1 cellular context compared by ENCODE assay signal in genomic region chr5:127517480-127518318, GRCh38.
TF ChIP-seq lines count a peak whose summit lies in the region.

Gene PRRC1 (plus strand): TSS chr5:127517640. CDS start chr5:127523480, 5,840 bp downstream.

TF ChIP-seq in SK-N-SH, 30 proteins besides CTCF, POLR2A, EP300 and RAD21 (continued from another document):
- TF ChIP-seq SIN3A (IDR thresholded peaks at IDR 0.05; ENCODE audit: borderline replicate concordance, low read depth, low read length) = no peak; the same call in 1 of the 2 replicates
- no peak for TF ChIP-seq RFX5 (IDR thresholded peaks at IDR 0.05; ENCODE audit: low read length)
- no peak for TF ChIP-seq ELF1 (IDR thresholded peaks at IDR 0.05)
